ENCODE assay signal across 10 cellular contexts in genomic region chr14:74573421-74574091, GRCh38. TPM values are rescaled to one million over a fixed set of nuclear protein-coding genes. Genes with fewer than 3 reads are reported as not detected.
DNase-seq lines count a peak whose midpoint lies in the region; ATAC-seq and TF ChIP-seq lines count a peak whose summit lies in the region.
"Had no signal": no experiment of that assay in that cellular context is flagged by ENCODE, and none has a peak within 500 bp of the region (broad histone marks: within the 10 kb centered on the region; RNA-seq: fewer than 3 reads in every experiment).

No MANE protein-coding gene starts in this region.

- peak overlapping the region; percentile 5 to 81 (median 42) for H3K27ac Mint-ChIP-seq in CD4-positive, CD25-positive, alpha-beta regulatory T cell
- H3K27ac Mint-ChIP-seq in endothelial cell (ENCODE audit: unreplicated experiment): no peak overlapping the region
- H3K27ac Mint-ChIP-seq: memory B cell had no signal

- BruUV-seq in PC-3 (replicated peaks; lab: Mats Ljungman, UMichigan): no TSS peak

- H3K4me3 ChIP-seq in CD4-positive, CD25-positive, alpha-beta regulatory T cell (ENCODE audit: low read depth, low read length): peak overlapping the region; percentile 37
- H3K4me3 ChIP-seq in PC-3 (ENCODE audit: low read length): no peak overlapping the region
- no peak overlapping the region for H3K4me3 ChIP-seq in parathyroid adenoma (ENCODE audit: low read depth, low read length)

- H3K9me2 ChIP-seq in PC-3 (replicated peaks; ENCODE audit: low read length): no peaks in the 10 kb centered on the region

- H3K27me3 ChIP-seq in CD4-positive, CD25-positive, alpha-beta regulatory T cell (ENCODE audit: control insufficient read depth, insufficient read depth, low read length): peaks cover 2% of the 10 kb centered on the region
- no peaks in the 10 kb centered on the region for H3K27me3 ChIP-seq in PC-3 (ENCODE audit: low read length)
- no peaks in the 10 kb centered on the region for H3K27me3 ChIP-seq in parathyroid adenoma (ENCODE audit: control insufficient read depth, insufficient read depth, low read length)

- DNase-seq in CD4-positive, CD25-positive, alpha-beta regulatory T cell: no peak
- DNase-seq in PC-3 (peak; percentile 45), endothelial cell (ENCODE audit: low spot score) (no peak), COR-L47 (lab: John Stamatoyannopoulos, UW) (no peak), Ammon's horn (ENCODE audit: low spot score) (no peak)
- no peak for DNase-seq in stimulated activated CD4-positive, alpha-beta T cell treated with anti-CD3 and anti-CD28 coated beads, Interleukin-4, amount 100 ng/mL, for 1 hour
- DNase-seq in stimulated activated CD4-positive, alpha-beta T cell treated with anti-CD3 and anti-CD28 coated beads, Interleukin-1b, Interleukin-23, amount 100 ng/mL, for 48 hours: no peak
- DNase-seq: NCI-H345 had no signal

- no peaks in the 10 kb centered on the region for H3K36me3 Mint-ChIP-seq in CD4-positive, CD25-positive, alpha-beta regulatory T cell
- no peaks in the 10 kb centered on the region for H3K36me3 Mint-ChIP-seq in endothelial cell (ENCODE audit: low read depth, unreplicated experiment)
- H3K36me3 Mint-ChIP-seq: memory B cell had no signal

- TF ChIP-seq CTCF in PC-3 (conservative IDR thresholded peaks at IDR 0.05; ENCODE audit: low read depth, low read length): peak; percentile 43
- TF ChIP-seq CTCF in endothelial cell (IDR thresholded peaks at IDR 0.05; ENCODE audit: unreplicated experiment): peak; percentile 25
- TF ChIP-seq CTCF in parathyroid adenoma (IDR thresholded peaks at IDR 0.05): peak; percentile 67

- POLR2A ChIA-PET in PC-3 (lab: Charles Lee; ENCODE audit: unreplicated experiment): no interaction called here

- H3K36me3 ChIP-seq in CD4-positive, CD25-positive, alpha-beta regulatory T cell (ENCODE audit: control insufficient read depth, insufficient read depth, low read length): no peaks in the 10 kb centered on the region
- H3K36me3 ChIP-seq in PC-3 (ENCODE audit: low read depth, low read length): no peaks in the 10 kb centered on the region
- H3K36me3 ChIP-seq in parathyroid adenoma (ENCODE audit: control insufficient read depth, insufficient read depth, low read length): no peaks in the 10 kb centered on the region

- H2AFZ ChIP-seq in PC-3 (ENCODE audit: low read length) (no peak overlapping the region), parathyroid adenoma (no peak overlapping the region)

- no peak overlapping the region for H3K27ac ChIP-seq in CD4-positive, CD25-positive, alpha-beta regulatory T cell (ENCODE audit: insufficient read depth, low read length, poor library complexity, severe bottlenecking)
- H3K27ac ChIP-seq in PC-3 (ENCODE audit: low read length): peak overlapping the region; percentile 98
- no peak overlapping the region for H3K27ac ChIP-seq in parathyroid adenoma

- H3K9me3 ChIP-seq in CD4-positive, CD25-positive, alpha-beta regulatory T cell (ENCODE audit: control insufficient read depth in 2 of 2, low read length in 2 of 2): no peaks in the 10 kb centered on the region
- H3K9me3 ChIP-seq in PC-3 (ENCODE audit: low read length) (no peaks in the 10 kb centered on the region), parathyroid adenoma (ENCODE audit: control insufficient read depth, low read length) (no peaks in the 10 kb centered on the region)

- H3K9me3 Mint-ChIP-seq in CD4-positive, CD25-positive, alpha-beta regulatory T cell: no peaks in the 10 kb centered on the region
- no peaks in the 10 kb centered on the region for H3K9me3 Mint-ChIP-seq in endothelial cell (ENCODE audit: unreplicated experiment)
- H3K9me3 Mint-ChIP-seq: memory B cell had no signal

- intact Hi-C loops in PC-3 (cut with micrococcal nuclease): loop anchor here (2.0 kb wide), 1 partner anchor 35 kb away; no protein-coding TSS in a partner anchor

- H3K4me1 ChIP-seq in CD4-positive, CD25-positive, alpha-beta regulatory T cell (ENCODE audit: control insufficient read depth, insufficient read depth, low read length, poor library complexity, severe bottlenecking): peaks cover 20% of the 10 kb centered on the region
- H3K4me1 ChIP-seq in PC-3 (ENCODE audit: insufficient read depth, low read length) (peaks cover 58% of the 10 kb centered on the region), parathyroid adenoma (peaks cover 26% of the 10 kb centered on the region)

- CTCF ChIA-PET in PC-3 (lab: Charles Lee): interaction anchor here (0.8 to 2.2 kb wide), 3 partner anchors 35 to 71 kb away, joined by 3 to 11 read pairs (median 8); no protein-coding TSS in a partner anchor

- H3K4me3 Mint-ChIP-seq in CD4-positive, CD25-positive, alpha-beta regulatory T cell: peak overlapping the region in 3 of 4 donors; percentile 2 to 20 (median 15)
- no peak overlapping the region for H3K4me3 Mint-ChIP-seq in endothelial cell (ENCODE audit: unreplicated experiment)
- H3K4me3 Mint-ChIP-seq: memory B cell had no signal

- H3K79me2 ChIP-seq in PC-3 (ENCODE audit: low read length) (peaks cover 7% of the 10 kb centered on the region; the same call in 1 of the 2 replicates), parathyroid adenoma (no peaks in the 10 kb centered on the region)

- H3K4me2 ChIP-seq in PC-3 (ENCODE audit: low read length) (peak overlapping the region; percentile 85; the same call in 1 of the 2 replicates), parathyroid adenoma (ENCODE audit: low read length) (no peak overlapping the region)

- H3K9ac ChIP-seq in PC-3 (ENCODE audit: low read length): peak overlapping the region; percentile 80; the same call in 1 of the 2 replicates
- no peak overlapping the region for H3K9ac ChIP-seq in parathyroid adenoma

- H4K20me1 ChIP-seq in PC-3 (ENCODE audit: low read length): no peaks in the 10 kb centered on the region

- peaks cover 17% of the 10 kb centered on the region for H3F3A ChIP-seq in PC-3 (ENCODE audit: low read length, unreplicated experiment)

- peaks cover 9 to 31% (median 17%) of the 10 kb centered on the region in 4 donors for H3K4me1 Mint-ChIP-seq in CD4-positive, CD25-positive, alpha-beta regulatory T cell
- H3K4me1 Mint-ChIP-seq in endothelial cell (ENCODE audit: unreplicated experiment): peaks cover 2% of the 10 kb centered on the region

- no peak for ATAC-seq in CD4-positive, CD25-positive, alpha-beta regulatory T cell (ENCODE audit: low read depth in 2 of 2)
- peak; percentile 4; the same call in 1 of the 2 replicates for ATAC-seq in PC-3

- H3K27me3 Mint-ChIP-seq in CD4-positive, CD25-positive, alpha-beta regulatory T cell: peaks cover 9% of the 10 kb centered on the region
- peaks cover 8% of the 10 kb centered on the region for H3K27me3 Mint-ChIP-seq in endothelial cell (ENCODE audit: unreplicated experiment)

RNA-seq across cellular contexts. Expression of gene LTBP2, which starts 38.5 kb away (rescaled TPM):
- total RNA-seq in CD4-positive, CD25-positive, alpha-beta regulatory T cell: 0.54 TPM
- polyA plus RNA-seq in CD4-positive, CD25-positive, alpha-beta regulatory T cell: under 1 TPM; 0.02 to 0.25 (median 0.14) TPM
- total RNA-seq in PC-3 (2014; rRNA removed) (17.4 and 18.1 TPM in 2 replicates), endothelial cell (ENCODE audit: unreplicated experiment) (1.9 TPM)
